ENCODE assay signal across 1 cellular context in the genomic region with DNA sequence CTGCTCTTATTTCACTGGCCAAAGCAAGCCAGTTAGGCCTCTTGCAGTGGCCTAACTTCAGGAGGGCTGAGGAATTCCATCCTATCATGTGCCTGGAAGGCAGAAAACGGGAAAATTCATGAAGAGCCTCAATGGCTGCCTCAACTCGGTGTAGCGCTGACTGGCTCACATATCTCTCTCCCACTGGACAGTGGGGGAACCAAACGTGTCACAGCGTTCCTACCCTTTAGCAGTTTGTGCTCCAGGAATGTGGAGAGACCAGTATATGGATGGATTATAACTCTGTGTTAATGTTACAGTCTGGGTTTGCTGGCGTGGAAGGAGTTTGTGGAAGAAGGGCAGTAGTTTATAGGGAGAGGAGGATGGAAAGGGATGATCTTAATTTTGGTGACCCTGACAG.
TF ChIP-seq lines count a peak whose summit lies in the region.

No MANE protein-coding gene starts in this region.

TF ChIP-seq in HepG2, 621 proteins besides CTCF, POLR2A, EP300 and RAD21:
- TF ChIP-seq, protein P1, sequence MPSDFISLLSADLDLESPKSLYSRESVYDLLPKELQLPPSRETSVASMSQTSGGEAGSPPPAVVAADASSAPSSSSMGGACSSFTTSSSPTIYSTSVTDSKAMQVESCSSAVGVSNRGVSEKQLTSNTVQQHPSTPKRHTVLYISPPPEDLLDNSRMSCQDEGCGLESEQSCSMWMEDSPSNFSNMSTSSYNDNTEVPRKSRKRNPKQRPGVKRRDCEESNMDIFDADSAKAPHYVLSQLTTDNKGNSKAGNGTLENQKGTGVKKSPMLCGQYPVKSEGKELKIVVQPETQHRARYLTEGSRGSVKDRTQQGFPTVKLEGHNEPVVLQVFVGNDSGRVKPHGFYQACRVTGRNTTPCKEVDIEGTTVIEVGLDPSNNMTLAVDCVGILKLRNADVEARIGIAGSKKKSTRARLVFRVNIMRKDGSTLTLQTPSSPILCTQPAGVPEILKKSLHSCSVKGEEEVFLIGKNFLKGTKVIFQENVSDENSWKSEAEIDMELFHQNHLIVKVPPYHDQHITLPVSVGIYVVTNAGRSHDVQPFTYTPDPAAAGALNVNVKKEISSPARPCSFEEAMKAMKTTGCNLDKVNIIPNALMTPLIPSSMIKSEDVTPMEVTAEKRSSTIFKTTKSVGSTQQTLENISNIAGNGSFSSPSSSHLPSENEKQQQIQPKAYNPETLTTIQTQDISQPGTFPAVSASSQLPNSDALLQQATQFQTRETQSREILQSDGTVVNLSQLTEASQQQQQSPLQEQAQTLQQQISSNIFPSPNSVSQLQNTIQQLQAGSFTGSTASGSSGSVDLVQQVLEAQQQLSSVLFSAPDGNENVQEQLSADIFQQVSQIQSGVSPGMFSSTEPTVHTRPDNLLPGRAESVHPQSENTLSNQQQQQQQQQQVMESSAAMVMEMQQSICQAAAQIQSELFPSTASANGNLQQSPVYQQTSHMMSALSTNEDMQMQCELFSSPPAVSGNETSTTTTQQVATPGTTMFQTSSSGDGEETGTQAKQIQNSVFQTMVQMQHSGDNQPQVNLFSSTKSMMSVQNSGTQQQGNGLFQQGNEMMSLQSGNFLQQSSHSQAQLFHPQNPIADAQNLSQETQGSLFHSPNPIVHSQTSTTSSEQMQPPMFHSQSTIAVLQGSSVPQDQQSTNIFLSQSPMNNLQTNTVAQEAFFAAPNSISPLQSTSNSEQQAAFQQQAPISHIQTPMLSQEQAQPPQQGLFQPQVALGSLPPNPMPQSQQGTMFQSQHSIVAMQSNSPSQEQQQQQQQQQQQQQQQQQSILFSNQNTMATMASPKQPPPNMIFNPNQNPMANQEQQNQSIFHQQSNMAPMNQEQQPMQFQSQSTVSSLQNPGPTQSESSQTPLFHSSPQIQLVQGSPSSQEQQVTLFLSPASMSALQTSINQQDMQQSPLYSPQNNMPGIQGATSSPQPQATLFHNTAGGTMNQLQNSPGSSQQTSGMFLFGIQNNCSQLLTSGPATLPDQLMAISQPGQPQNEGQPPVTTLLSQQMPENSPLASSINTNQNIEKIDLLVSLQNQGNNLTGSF (CRISPR knock-in tag; IDR thresholded peaks at IDR 0.05) = no peak
- TF ChIP-seq KDM1A (CRISPR knock-in tag; IDR thresholded peaks at IDR 0.05) (no peak), RXRB (CRISPR knock-in tag; IDR thresholded peaks at IDR 0.05; ENCODE audit: borderline replicate concordance) (no peak), MTA1 (CRISPR knock-in tag; IDR thresholded peaks at IDR 0.05; ENCODE audit: borderline replicate concordance) (no peak), NR2F1 (CRISPR knock-in tag; IDR thresholded peaks at IDR 0.05) (no peak), ZKSCAN8 (CRISPR knock-in tag; IDR thresholded peaks at IDR 0.05; ENCODE audit: borderline replicate concordance) (no peak), ZNF101 (CRISPR knock-in tag; IDR thresholded peaks at IDR 0.05; ENCODE audit: borderline replicate concordance, low read depth) (no peak), SCMH1 (CRISPR knock-in tag; IDR thresholded peaks at IDR 0.05; ENCODE audit: borderline replicate concordance) (no peak), ZNF142 (CRISPR knock-in tag; IDR thresholded peaks at IDR 0.05) (no peak), SNRNP70 (IDR thresholded peaks at IDR 0.05; ENCODE audit: low read depth, low read length) (no peak), ZNF34 (CRISPR knock-in tag; IDR thresholded peaks at IDR 0.05; ENCODE audit: borderline replicate concordance) (no peak), ZNF251 (CRISPR knock-in tag; IDR thresholded peaks at IDR 0.05) (no peak), ZNF816 (CRISPR knock-in tag; IDR thresholded peaks at IDR 0.05; ENCODE audit: borderline replicate concordance) (no peak), ZBTB21 (CRISPR knock-in tag; IDR thresholded peaks at IDR 0.05) (no peak), SMAD3 (CRISPR knock-in tag; IDR thresholded peaks at IDR 0.05) (no peak)
- TF ChIP-seq, protein P2, sequence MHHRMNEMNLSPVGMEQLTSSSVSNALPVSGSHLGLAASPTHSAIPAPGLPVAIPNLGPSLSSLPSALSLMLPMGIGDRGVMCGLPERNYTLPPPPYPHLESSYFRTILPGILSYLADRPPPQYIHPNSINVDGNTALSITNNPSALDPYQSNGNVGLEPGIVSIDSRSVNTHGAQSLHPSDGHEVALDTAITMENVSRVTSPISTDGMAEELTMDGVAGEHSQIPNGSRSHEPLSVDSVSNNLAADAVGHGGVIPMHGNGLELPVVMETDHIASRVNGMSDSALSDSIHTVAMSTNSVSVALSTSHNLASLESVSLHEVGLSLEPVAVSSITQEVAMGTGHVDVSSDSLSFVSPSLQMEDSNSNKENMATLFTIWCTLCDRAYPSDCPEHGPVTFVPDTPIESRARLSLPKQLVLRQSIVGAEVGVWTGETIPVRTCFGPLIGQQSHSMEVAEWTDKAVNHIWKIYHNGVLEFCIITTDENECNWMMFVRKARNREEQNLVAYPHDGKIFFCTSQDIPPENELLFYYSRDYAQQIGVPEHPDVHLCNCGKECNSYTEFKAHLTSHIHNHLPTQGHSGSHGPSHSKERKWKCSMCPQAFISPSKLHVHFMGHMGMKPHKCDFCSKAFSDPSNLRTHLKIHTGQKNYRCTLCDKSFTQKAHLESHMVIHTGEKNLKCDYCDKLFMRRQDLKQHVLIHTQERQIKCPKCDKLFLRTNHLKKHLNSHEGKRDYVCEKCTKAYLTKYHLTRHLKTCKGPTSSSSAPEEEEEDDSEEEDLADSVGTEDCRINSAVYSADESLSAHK (CRISPR knock-in tag; IDR thresholded peaks at IDR 0.05; ENCODE audit: borderline replicate concordance) = no peak
- TF ChIP-seq, protein P3, sequence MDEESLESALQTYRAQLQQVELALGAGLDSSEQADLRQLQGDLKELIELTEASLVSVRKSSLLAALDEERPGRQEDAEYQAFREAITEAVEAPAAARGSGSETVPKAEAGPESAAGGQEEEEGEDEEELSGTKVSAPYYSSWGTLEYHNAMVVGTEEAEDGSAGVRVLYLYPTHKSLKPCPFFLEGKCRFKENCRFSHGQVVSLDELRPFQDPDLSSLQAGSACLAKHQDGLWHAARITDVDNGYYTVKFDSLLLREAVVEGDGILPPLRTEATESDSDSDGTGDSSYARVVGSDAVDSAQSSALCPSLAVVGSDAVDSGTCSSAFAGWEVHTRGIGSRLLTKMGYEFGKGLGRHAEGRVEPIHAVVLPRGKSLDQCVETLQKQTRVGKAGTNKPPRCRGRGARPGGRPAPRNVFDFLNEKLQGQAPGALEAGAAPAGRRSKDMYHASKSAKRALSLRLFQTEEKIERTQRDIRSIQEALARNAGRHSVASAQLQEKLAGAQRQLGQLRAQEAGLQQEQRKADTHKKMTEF (CRISPR knock-in tag; IDR thresholded peaks at IDR 0.05) = no peak
